23 cellular contexts compared by ENCODE assay signal in the genomic region with DNA sequence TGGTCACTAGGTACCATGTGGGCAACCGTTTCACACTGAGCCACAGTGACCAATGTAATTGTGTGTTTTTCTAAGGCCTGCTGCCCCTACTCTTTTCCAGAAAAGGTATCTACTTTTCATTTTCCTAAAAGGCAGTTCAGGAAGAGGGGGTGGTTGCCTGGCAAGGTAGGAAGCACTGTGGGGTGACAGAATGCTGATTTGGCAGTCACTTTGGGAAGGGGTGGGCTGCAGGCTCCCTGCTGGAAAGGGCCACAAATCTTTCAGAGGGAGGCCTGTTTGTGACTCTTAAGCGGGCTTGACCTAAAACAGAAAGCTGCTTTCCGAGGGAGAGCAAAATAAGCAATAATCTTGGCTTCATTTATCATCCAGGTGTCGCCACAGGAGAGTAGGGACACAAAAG. TPM values are rescaled to one million over a fixed set of nuclear protein-coding genes. Genes with fewer than 3 reads are reported as not detected.
"Had no signal": no experiment of that assay in that cellular context is flagged by ENCODE, and none has a peak within 500 bp of the region (broad histone marks: within the 10 kb centered on the region; RNA-seq: fewer than 3 reads in every experiment).

No MANE protein-coding gene starts in this region.

- DNase-seq: activated CD4-positive, alpha-beta T cell treated with anti-CD3 and anti-CD28 coated beads, Interleukin-2, amount 50 U/mL, for 4 hours; activated naive CD4-positive, alpha-beta T cell treated with Interleukin-2 at 50 U/mL for 16 hours; activated naive CD8-positive, alpha-beta T cell treated with anti-CD3 and anti-CD28 coated beads, Interleukin-2, amount 10 ng/mL, durations not matched to agents 7 days and 5 days; activated T-cell treated with anti-CD3 and anti-CD28 coated beads, Interleukin-2, amount 50 U/mL, for 1 hour; brain microvascular endothelial cell; central memory CD4-positive, alpha-beta T cell; colonic mucosa; erythroblast; foreskin melanocyte; kidney; midbrain; stimulated activated CD4-positive, alpha-beta T cell treated with anti-CD3 and anti-CD28 coated beads, Interleukin-4, amount 100 ng/mL, for 4 hours; stimulated activated naive B cell treated with anti-CD40 and anti-IgM and Interleukin-4, amounts not matched to agents 10 μg/mL and 1 μg/mL and 100 μg/mL, for 72 hours; T1000; tibial artery had no signal

- H3K36me3 ChIP-seq: neural progenitor cell had no signal

- H3K4me3 Mint-ChIP-seq: activated naive CD8-positive, alpha-beta T cell treated with anti-CD3 and anti-CD28 coated beads, Interleukin-2, amount 10 ng/mL, durations not matched to agents 7 days and 5 days; neural progenitor cell; stimulated activated naive B cell treated with anti-CD40 and anti-IgM and Interleukin-4, amounts not matched to agents 10 μg/mL and 1 μg/mL and 100 μg/mL, for 72 hours had no signal

- H2AFZ ChIP-seq: neural progenitor cell had no signal

- ATAC-seq: left lobe of liver; sciatic nerve; stimulated activated naive B cell treated with anti-CD40 and anti-IgM and Interleukin-4, amounts not matched to agents 10 μg/mL and 1 μg/mL and 100 μg/mL, for 72 hours had no signal

- H3K4me3 ChIP-seq: colonic mucosa, neural progenitor cell, smooth muscle cell, tibial artery had no signal

- H3K4me1 ChIP-seq: colonic mucosa had no signal

- H3K27ac ChIP-seq: brain microvascular endothelial cell, colonic mucosa, neural progenitor cell, tibial artery had no signal

- H3K9me3 Mint-ChIP-seq: activated naive CD8-positive, alpha-beta T cell treated with anti-CD3 and anti-CD28 coated beads, Interleukin-2, amount 10 ng/mL, durations not matched to agents 7 days and 5 days; activated T-helper 2 cell treated with anti-CD3 and anti-CD28 coated beads, Interferon-gamma antibody, Interleukin-2, Interleukin-4, amounts not matched to agents 10 μg/mL and 5 μg/mL and 100 μg/mL, durations not matched to agents 14 hours and 24 hours and 36 hours; stimulated activated naive B cell treated with anti-CD40 and anti-IgM and Interleukin-4, amounts not matched to agents 10 μg/mL and 1 μg/mL and 100 μg/mL, for 72 hours had no signal

- H3K27ac Mint-ChIP-seq: activated naive CD8-positive, alpha-beta T cell treated with anti-CD3 and anti-CD28 coated beads, Interleukin-2, amount 10 ng/mL, durations not matched to agents 7 days and 5 days; activated T-helper 2 cell treated with anti-CD3 and anti-CD28 coated beads, Interferon-gamma antibody, Interleukin-2, Interleukin-4, amounts not matched to agents 10 μg/mL and 5 μg/mL and 100 μg/mL, durations not matched to agents 14 hours and 24 hours and 36 hours; neural progenitor cell; stimulated activated naive B cell treated with anti-CD40 and anti-IgM and Interleukin-4, amounts not matched to agents 10 μg/mL and 1 μg/mL and 100 μg/mL, for 72 hours had no signal

- H3K9me3 ChIP-seq: colonic mucosa, tibial artery had no signal

- H3K27me3 ChIP-seq: brain microvascular endothelial cell, colonic mucosa, neural progenitor cell, tibial artery had no signal

- H3K4me2 ChIP-seq: neural progenitor cell, smooth muscle cell had no signal

- H3K9ac ChIP-seq: neural progenitor cell had no signal

RNA-seq across cellular contexts. Expression of gene NNAT, which starts 5.2 kb away (rescaled TPM):
- total RNA-seq: activated T-helper 2 cell treated with anti-CD3 and anti-CD28 coated beads, Interferon-gamma antibody, Interleukin-2, Interleukin-4, amounts not matched to agents 10 μg/mL and 5 μg/mL and 100 μg/mL, durations not matched to agents 14 hours and 24 hours and 36 hours; lung microvascular endothelial cell; osteoblast; smooth muscle cell; T-helper 1 cell treated with Interleukin-12 subunit alpha and Interleukin-12 subunit beta and Interleukin-4 antibody, amounts not matched to agents 30 ng/mL and 1 ng/mL, for 36 hours had no signal
